In genomic region chr5:6623941-6624340, GRCh38 we compare ENCODE assay signal across 18 cellular contexts.
"Had no signal": no experiment of that assay in that cellular context is flagged by ENCODE, and none has a peak within 500 bp of the region (broad histone marks: within the 10 kb centered on the region; RNA-seq: fewer than 3 reads in every experiment).

No MANE protein-coding gene starts in this region.

- H3K9me3 Mint-ChIP-seq: endodermal cell had no signal

- H3K4me1 ChIP-seq: gastrocnemius medialis, sigmoid colon, testis, transverse colon had no signal

- H3K4me3 ChIP-seq: coronary artery, gastrocnemius medialis, left ventricle myocardium inferior, lung, sigmoid colon, skin epidermis, testis, transverse colon had no signal

- H3K27ac ChIP-seq: coronary artery, gastrocnemius medialis, left ventricle myocardium inferior, sigmoid colon, skin epidermis, testis, transverse colon had no signal

- H3K27me3 Mint-ChIP-seq: naive thymus-derived CD4-positive, alpha-beta T cell had no signal

- ATAC-seq: esophagus mucosa; gastrocnemius medialis; left cardiac atrium; naive thymus-derived CD4-positive, alpha-beta T cell; stimulated activated naive CD8-positive, alpha-beta T cell treated with anti-CD3 and anti-CD28 coated beads, Interleukin-15, Interleukin-2, amounts not matched to agents 100 U/mL and 50 U/mL, for 24 hours had no signal

- H3K27ac Mint-ChIP-seq: endodermal cell had no signal

- DNase-seq: central memory CD4-positive, alpha-beta T cell; effector CD4-positive, alpha-beta T cell; endodermal cell; gastrocnemius medialis; immature natural killer cell; left cardiac atrium; left ventricle myocardium inferior; naive thymus-derived CD4-positive, alpha-beta T cell; posterior cingulate gyrus; sigmoid colon; stimulated activated CD4-positive, alpha-beta T cell treated with anti-CD3 and anti-CD28 coated beads, Interleukin-12 subunit alpha, Interleukin-12 subunit beta, amount 100 ng/mL, for 4 hours; stimulated activated naive CD8-positive, alpha-beta T cell treated with anti-CD3 and anti-CD28 coated beads, Interleukin-15, Interleukin-2, amounts not matched to agents 100 U/mL and 50 U/mL, for 24 hours; testis; transverse colon had no signal

- H3K4me3 Mint-ChIP-seq: endodermal cell, immature natural killer cell had no signal

- H3K27me3 ChIP-seq: gastrocnemius medialis, sigmoid colon, testis, transverse colon had no signal

- H3K4me1 Mint-ChIP-seq: endodermal cell had no signal

- H3K9me3 ChIP-seq: gastrocnemius medialis, sigmoid colon, testis, transverse colon had no signal
